Comparison of ENCODE assay signal across 17 cellular contexts in the genomic region with DNA sequence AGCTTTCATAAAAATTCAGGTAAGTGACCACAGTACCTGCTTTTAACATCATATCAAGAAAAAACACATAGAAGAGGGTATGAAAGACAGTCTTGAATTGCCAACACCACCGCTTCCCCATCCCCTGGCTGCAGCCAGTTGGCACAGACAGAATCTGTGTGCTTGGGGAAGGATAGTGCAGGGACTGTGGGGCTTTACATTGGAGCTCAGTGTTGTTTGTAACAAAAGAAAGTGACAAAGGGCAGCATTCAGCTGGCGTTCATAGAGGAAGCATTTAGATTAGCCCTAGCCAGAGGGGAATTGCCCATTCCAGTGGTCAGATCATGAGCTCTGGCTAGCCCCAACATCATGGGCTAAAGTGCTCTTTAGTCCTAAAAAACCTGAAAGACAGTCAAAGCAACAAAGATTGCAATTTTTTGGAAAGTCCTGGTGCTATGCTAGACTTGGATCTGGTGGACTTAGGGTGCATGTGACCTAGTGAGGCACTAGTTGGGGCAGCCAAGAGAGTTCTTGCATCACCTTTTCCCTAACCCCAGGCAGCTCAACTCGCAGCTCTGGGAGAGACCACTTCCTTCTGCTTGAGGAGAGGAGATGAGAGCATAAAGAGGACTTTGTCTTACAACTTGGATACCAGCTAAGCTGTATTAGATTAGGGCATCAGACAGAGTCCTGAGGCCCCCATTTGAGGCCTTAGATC.
A peak's percentile ranks its signal among the peaks of the same experiment; 100 is the strongest.
DNase-seq lines count a peak whose midpoint lies in the region; TF ChIP-seq lines count a peak whose summit lies in the region.
"Had no signal": no experiment of that assay in that cellular context is flagged by ENCODE, and none has a peak within 500 bp of the region (broad histone marks: within the 10 kb centered on the region; RNA-seq: fewer than 3 reads in every experiment).

No MANE protein-coding gene starts in this region.

- no peaks in the 10 kb centered on the region for H3K79me2 ChIP-seq in osteoblast (ENCODE audit: insufficient read depth, low read length)

- H3K4me2 ChIP-seq in osteoblast (ENCODE audit: insufficient read depth, low read length): no peak overlapping the region

- intact Hi-C loops in ovary (cut with DNase I): no loop called here

- H3K27ac ChIP-seq in osteoblast (ENCODE audit: low read depth, low read length) (no peak overlapping the region), ovary (no peak overlapping the region)
- H3K27ac ChIP-seq: heart left ventricle, thyroid gland had no signal

- H3K36me3 ChIP-seq in osteoblast (ENCODE audit: insufficient read depth, low read length) (no peaks in the 10 kb centered on the region), ovary (no peaks in the 10 kb centered on the region)
- H3K36me3 ChIP-seq: heart left ventricle, thyroid gland had no signal

- H3K4me1 ChIP-seq in osteoblast (ENCODE audit: insufficient read depth, low read length) (no peaks in the 10 kb centered on the region), ovary (ENCODE audit: insufficient read depth) (no peaks in the 10 kb centered on the region)
- H3K4me1 ChIP-seq: heart left ventricle, thyroid gland had no signal

- TF ChIP-seq POLR2A in ovary (IDR thresholded peaks at IDR 0.05): no peak

- DNase-seq in HT1080 (ENCODE audit: low read depth): peak; percentile 38
- DNase-seq in amygdala (lab: John Stamatoyannopoulos, UW): peak in 43 of 56 donors; percentile 2 to 83 (median 30)
- peak in 33 of 51 donors; percentile 2 to 76 (median 35) for DNase-seq in hypothalamus (lab: John Stamatoyannopoulos, UW)
- DNase-seq in osteoblast (ENCODE audit: insufficient read length, low spot score, missing footprints): peak; percentile 41
- no peak for DNase-seq in cortex of kidney (lab: John Stamatoyannopoulos, UW)
- no peak for DNase-seq in ovary
- no peak for DNase-seq in NCI-H226
- DNase-seq in NK-92 treated with Interleukin-12 subunit alpha and Interleukin-12 subunit beta, amount 100 ng/mL, for 24 hours (lab: John Stamatoyannopoulos, UW): no peak
- DNase-seq: activated CD4-positive, alpha-beta T cell treated with anti-CD3 and anti-CD28 coated beads, Interleukin-2, amount 10 ng/mL, durations not matched to agents 24 days and 14 days; activated gamma-delta T cell; aorta; CD4-positive, CD25-positive, alpha-beta regulatory T cell; endodermal cell; heart left ventricle; NCI-H1694; RPMI8226; thyroid gland had no signal

- H3K4me3 ChIP-seq in osteoblast (ENCODE audit: insufficient read depth, low read length) (no peak overlapping the region), ovary (no peak overlapping the region)
- H3K4me3 ChIP-seq: heart left ventricle, thyroid gland had no signal

- H2AFZ ChIP-seq in osteoblast (ENCODE audit: low read length): no peak overlapping the region

- TF ChIP-seq CTCF in osteoblast (IDR thresholded peaks at IDR 0.05; ENCODE audit: extremely low read depth, low read depth, low read length) (no peak), ovary (IDR thresholded peaks at IDR 0.05) (no peak)

- WGBS in ovary, 3 donors: 60 to 83% (median 62%) methylated on average over 3 of the region's 3 CpGs

- H3K27me3 ChIP-seq in osteoblast (ENCODE audit: insufficient read depth, low read length): no peaks in the 10 kb centered on the region
- no peaks in the 10 kb centered on the region for H3K27me3 ChIP-seq in ovary
- H3K27me3 ChIP-seq: heart left ventricle, thyroid gland had no signal

- peaks cover 4% of the 10 kb centered on the region for H3K9me3 ChIP-seq in osteoblast (ENCODE audit: low read depth, low read length)
- no peaks in the 10 kb centered on the region for H3K9me3 ChIP-seq in ovary
- H3K9me3 ChIP-seq: thyroid gland had no signal

- H4K20me1 ChIP-seq in osteoblast (ENCODE audit: insufficient read depth, low read length): no peaks in the 10 kb centered on the region

- TF ChIP-seq EP300 in ovary (IDR thresholded peaks at IDR 0.05): no peak

Comparison
In these comparisons a context has a peak if more than half of its experiments do, and no peak if none do; other contexts are left out.
1. DNase-seq: peak in HT1080 (single experiment), amygdala (43 of 56), hypothalamus (33 of 51) and osteoblast (single experiment); none in cortex of kidney (single experiment), ovary (0 of 5), NCI-H226 (single experiment) and NK-92 treated with Interleukin-12 subunit alpha and Interleukin-12 subunit beta, amount 100 ng/mL, for 24 hours (single experiment).